In the genomic region with DNA sequence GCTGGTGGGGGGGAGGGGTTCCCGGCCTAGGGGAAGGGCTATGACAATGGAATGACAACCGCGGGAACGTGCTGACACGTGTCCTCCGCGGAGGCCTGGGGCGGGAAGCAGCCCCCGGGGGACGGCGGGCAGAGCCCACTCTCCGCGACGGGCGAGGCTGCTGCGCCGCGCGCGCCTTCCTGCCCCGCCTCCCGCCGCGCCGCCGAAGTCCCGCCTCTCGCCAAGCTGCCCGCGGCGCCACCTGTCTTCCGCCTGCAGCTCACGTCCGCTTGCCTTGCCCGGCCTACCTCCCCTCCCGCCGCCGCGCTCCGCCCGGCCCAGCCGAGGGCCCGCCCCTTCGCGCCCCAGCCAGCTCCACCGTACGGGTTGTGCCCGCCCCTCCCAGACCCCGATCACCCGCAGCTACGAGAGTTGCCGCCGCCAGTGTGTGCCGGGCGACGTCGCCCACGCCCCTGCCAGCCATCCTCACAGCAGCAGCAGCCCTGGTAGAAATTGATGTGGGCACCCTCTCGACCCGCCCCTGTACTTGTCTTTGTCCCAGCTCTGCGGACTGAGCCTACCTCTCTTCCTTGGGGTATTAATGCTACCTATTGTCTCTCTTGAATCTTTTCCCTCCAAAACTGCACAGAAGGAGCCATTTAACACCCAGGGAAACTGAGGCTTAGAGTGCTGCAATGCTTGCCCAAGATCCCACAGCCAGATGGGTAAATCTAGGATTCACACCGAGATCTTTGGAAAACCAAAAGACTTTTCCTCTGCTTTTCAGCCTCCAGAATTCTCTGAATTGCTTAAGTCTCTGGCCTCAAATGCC, we compare ENCODE assay signal across 7 cellular contexts. TPM values are rescaled to one million over a fixed set of nuclear protein-coding genes. Genes with fewer than 3 reads are reported as not detected.
A peak's percentile ranks its signal among the peaks of the same experiment; 100 is the strongest.
DNase-seq lines count a peak whose midpoint lies in the region; ATAC-seq, FAIRE-seq and TF ChIP-seq lines count a peak whose summit lies in the region.

A gene with protein sequence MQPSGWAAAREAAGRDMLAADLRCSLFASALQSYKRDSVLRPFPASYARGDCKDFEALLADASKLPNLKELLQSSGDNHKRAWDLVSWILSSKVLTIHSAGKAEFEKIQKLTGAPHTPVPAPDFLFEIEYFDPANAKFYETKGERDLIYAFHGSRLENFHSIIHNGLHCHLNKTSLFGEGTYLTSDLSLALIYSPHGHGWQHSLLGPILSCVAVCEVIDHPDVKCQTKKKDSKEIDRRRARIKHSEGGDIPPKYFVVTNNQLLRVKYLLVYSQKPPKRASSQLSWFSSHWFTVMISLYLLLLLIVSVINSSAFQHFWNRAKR (minus strand): TSS at position 180 of the 811 bp plus-strand sequence. CDS start 457 bp downstream, outside the sequence.

- peaks cover 2% of the 10 kb centered on the region for H3K27me3 ChIP-seq in astrocyte (ENCODE audit: insufficient read depth, low read length)

- H3K4me2 ChIP-seq in astrocyte (ENCODE audit: low read length), result peak within 1 kb of the TSS; percentile 90

- H3K9me3 ChIP-seq in astrocyte (ENCODE audit: insufficient read depth, low read depth, low read length), result no peaks in the 10 kb centered on the region

- FAIRE-seq in astrocyte (lab: Jason Lieb, UNC), result no peak

- H3K27ac Mint-ChIP-seq in astrocyte (ENCODE audit: unreplicated experiment), result peak within 1 kb of the TSS; percentile 56

- H3K79me2 ChIP-seq in astrocyte (ENCODE audit: insufficient read depth, low read length), result no peaks in the 10 kb centered on the region

- peak within 1 kb of the TSS; percentile 74 for H3K9ac ChIP-seq in astrocyte (ENCODE audit: low read length)

- peak within 1 kb of the TSS; percentile 78 for H3K4me3 Mint-ChIP-seq in astrocyte (ENCODE audit: unreplicated experiment)

- H2AFZ ChIP-seq in astrocyte (ENCODE audit: low read depth, low read length), result peak within 1 kb of the TSS; percentile 96

- H3K9me3 Mint-ChIP-seq in astrocyte (ENCODE audit: unreplicated experiment), result no peaks in the 10 kb centered on the region

- no peak for TF ChIP-seq CTCF in astrocyte (IDR thresholded peaks at IDR 0.05; ENCODE audit: insufficient read depth, low read depth, low read length)

- H3K4me1 Mint-ChIP-seq in astrocyte (ENCODE audit: low read depth, unreplicated experiment), result no peaks in the 10 kb centered on the region

- H3K36me3 Mint-ChIP-seq in astrocyte (ENCODE audit: low read depth, unreplicated experiment), result no peaks in the 10 kb centered on the region

- peak within 1 kb of the TSS; percentile 76 for H3K4me3 ChIP-seq in astrocyte (ENCODE audit: insufficient read depth, low read depth, low read length)

- peaks cover 6% of the 10 kb centered on the region for H3K4me1 ChIP-seq in astrocyte (ENCODE audit: insufficient read depth, low read length)

- no peak within 1 kb of the TSS for H3K27ac ChIP-seq in astrocyte (ENCODE audit: low read depth, low read length)

- no peaks in the 10 kb centered on the region for H3K36me3 ChIP-seq in astrocyte (ENCODE audit: insufficient read depth, low read length)

- no peaks in the 10 kb centered on the region for H4K20me1 ChIP-seq in astrocyte (ENCODE audit: insufficient read depth, low read length)

- peak; percentile 77 to 81 for DNase-seq in NCI-H1930 (lab: John Stamatoyannopoulos, UW)
- DNase-seq in T-helper 22 cell (ENCODE audit: low read depth), result peak; percentile 91
- peak; percentile 77 for DNase-seq in astrocyte (ENCODE audit: low read depth)
- DNase-seq in hippocampal formation (lab: John Stamatoyannopoulos, UW), result peak; percentile 87 to 90
- DNase-seq in sciatic nerve (ENCODE audit: low spot score), result peak; percentile 94

- intact Hi-C loops in sciatic nerve (cut with DNase I), result no loop called here

- ATAC-seq in GM18517 (IDR thresholded peaks at IDR 0.05; ENCODE audit: unreplicated experiment), result peak; percentile 82
- peak; percentile 84 for ATAC-seq in HG02981 (IDR thresholded peaks at IDR 0.05; ENCODE audit: unreplicated experiment)
- ATAC-seq in sciatic nerve, result peak; percentile 95

- peaks cover 5% of the 10 kb centered on the region for H3K27me3 Mint-ChIP-seq in astrocyte (ENCODE audit: low read depth, unreplicated experiment)

RNA-seq across cellular contexts. Expression of the gene that starts here (rescaled TPM):
- total RNA-seq in astrocyte (2.7 and 4.7 TPM in 2 replicates), sciatic nerve (13.6 TPM)
